8 cellular contexts compared by ENCODE assay signal in the genomic region with DNA sequence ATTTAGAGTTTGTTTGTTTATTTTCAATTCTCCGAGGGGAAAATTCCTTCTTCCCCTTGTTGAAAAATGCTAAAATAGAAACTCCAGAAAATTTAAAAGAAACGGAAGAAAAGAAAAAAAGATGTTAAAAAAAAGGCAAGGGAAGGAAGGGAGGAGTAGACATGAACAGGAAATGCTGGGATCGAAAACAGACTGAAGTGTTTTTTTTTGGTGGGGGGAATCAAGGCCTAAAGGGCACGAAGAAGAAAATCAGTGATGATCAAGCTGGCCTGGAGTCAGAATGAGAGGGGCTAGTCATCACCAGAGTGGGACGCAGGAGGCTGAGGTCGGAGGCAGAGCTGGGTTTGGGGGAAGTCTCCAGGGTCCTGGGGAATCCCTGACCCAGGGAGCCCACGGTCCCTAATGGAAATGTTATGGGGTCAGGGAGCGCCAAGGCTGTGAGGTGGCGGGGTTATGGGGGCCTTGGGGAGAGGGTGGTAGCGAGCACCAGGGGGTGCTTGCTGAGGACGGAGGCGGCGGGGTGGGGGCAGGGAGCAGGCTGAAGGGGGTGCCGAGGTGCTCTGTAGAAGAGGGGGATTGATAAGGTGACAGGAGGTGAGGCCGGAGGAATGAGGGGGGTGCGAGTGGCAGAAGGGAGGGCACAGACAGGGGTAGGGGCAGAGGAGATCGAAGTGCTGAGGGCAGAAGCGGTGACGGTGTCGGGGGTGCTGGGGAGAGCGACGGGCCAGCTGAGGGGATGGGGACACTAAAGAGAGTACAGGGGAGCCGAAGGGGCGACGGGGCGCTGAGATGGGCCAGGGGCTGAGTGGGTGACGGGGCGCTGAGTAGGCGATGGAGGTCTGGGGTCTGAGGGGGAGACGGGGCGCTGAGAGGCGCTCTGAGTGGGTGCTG. TPM values are rescaled to one million over a fixed set of nuclear protein-coding genes. Genes with fewer than 3 reads are reported as not detected.
DNase-seq lines count a peak whose midpoint lies in the region; ATAC-seq and TF ChIP-seq lines count a peak whose summit lies in the region.

No MANE protein-coding gene starts in this region.

- H3K36me3 ChIP-seq in cardiac muscle cell, result peaks cover 41% of the 10 kb centered on the region
- peaks cover 27% of the 10 kb centered on the region for H3K36me3 ChIP-seq in rectal smooth muscle tissue (ENCODE audit: control insufficient read depth, insufficient read depth, low read length)

- H3K4me1 ChIP-seq in cardiac muscle cell (ENCODE audit: low read depth) (peaks cover 21% of the 10 kb centered on the region), rectal smooth muscle tissue (ENCODE audit: control insufficient read depth, insufficient read depth, low read length) (peaks cover 16% of the 10 kb centered on the region)

- peaks cover 67% of the 10 kb centered on the region for H3K4me1 Mint-ChIP-seq in CD4-positive, alpha-beta T cell (ENCODE audit: low read depth)

- peaks cover 90% of the 10 kb centered on the region for H3K36me3 Mint-ChIP-seq in CD4-positive, alpha-beta T cell (ENCODE audit: low read depth)

- H3K27ac Mint-ChIP-seq in CD4-positive, alpha-beta T cell, result peak overlapping the region; percentile 93

- peak in 9 of 10 experiments; percentile 6 to 53 (median 13) for DNase-seq in CD4-positive, alpha-beta T cell
- DNase-seq in NCI-H2171 (lab: John Stamatoyannopoulos, UW) (peak; percentile 30), cardiac muscle cell (ENCODE audit: low read depth in 1 of 2, low spot score in 1 of 2) (no peak), putamen (ENCODE audit: low spot score) (no peak)
- peak; percentile 49 for DNase-seq in activated T-helper 9 cell treated with anti-CD3 and anti-CD28 coated beads, Interleukin-2, amount 50 U/mL, for 16 hours (ENCODE audit: low read depth)

- H3K4me3 Mint-ChIP-seq in CD4-positive, alpha-beta T cell, result peak overlapping the region; percentile 89

- intact Hi-C loops in CD4-positive, alpha-beta T cell (cut with DNase I, micrococcal nuclease), result no loop called here

- ATAC-seq in CD4-positive, alpha-beta T cell (ENCODE audit: poor library complexity), result no peak
- no peak for ATAC-seq in HG02973 (IDR thresholded peaks at IDR 0.05; ENCODE audit: unreplicated experiment)
- ATAC-seq in GM19035 (IDR thresholded peaks at IDR 0.05; ENCODE audit: unreplicated experiment), result no peak

- peak overlapping the region; percentile 87 for H3K9ac ChIP-seq in rectal smooth muscle tissue (ENCODE audit: low read length)

- POLR2A ChIA-PET in CD4-positive, alpha-beta T cell (lab: Charles Lee), result interaction anchor here (0.6 to 2.7 kb wide), 14 partner anchors 8 to 536 kb away, joined by 3 to 18 read pairs (median 3); a partner anchor contains a TSS

- CTCF ChIA-PET in CD4-positive, alpha-beta T cell (lab: Charles Lee), result interaction anchor here (1.2 kb wide), 2 partner anchors 31 to 60 kb away, joined by 5 read pairs; no protein-coding TSS in a partner anchor

- peak overlapping the region; percentile 95 for H3K27ac ChIP-seq in CD4-positive, alpha-beta T cell (ENCODE audit: low read depth, low read length)
- H3K27ac ChIP-seq in cardiac muscle cell (peak overlapping the region; percentile 94), rectal smooth muscle tissue (ENCODE audit: low read depth, low read length) (peak overlapping the region; percentile 91)

- H3K27me3 Mint-ChIP-seq in CD4-positive, alpha-beta T cell, result peaks cover 4% of the 10 kb centered on the region

- H3K9me3 Mint-ChIP-seq in CD4-positive, alpha-beta T cell, result peaks cover 10% of the 10 kb centered on the region

- H3K9me3 ChIP-seq in CD4-positive, alpha-beta T cell (ENCODE audit: control insufficient read depth, low read length), result peaks cover 26% of the 10 kb centered on the region
- no peaks in the 10 kb centered on the region for H3K9me3 ChIP-seq in cardiac muscle cell (ENCODE audit: low read depth)

- TF ChIP-seq CTCF in CD4-positive, alpha-beta T cell (IDR thresholded peaks at IDR 0.05), result no peak
- TF ChIP-seq CTCF in cardiac muscle cell (IDR thresholded peaks at IDR 0.05; ENCODE audit: low read depth, low read length), result no peak

- H3K27me3 ChIP-seq in CD4-positive, alpha-beta T cell (ENCODE audit: control insufficient read depth, insufficient read depth, low read length), result no peaks in the 10 kb centered on the region
- H3K27me3 ChIP-seq in cardiac muscle cell (no peaks in the 10 kb centered on the region), rectal smooth muscle tissue (ENCODE audit: control insufficient read depth, insufficient read depth, low read length) (no peaks in the 10 kb centered on the region)

- H3K4me3 ChIP-seq in cardiac muscle cell (peak overlapping the region; percentile 52), rectal smooth muscle tissue (ENCODE audit: low read length) (peak overlapping the region; percentile 99)

RNA-seq across cellular contexts. Expression of a gene that starts 0.7 kb away (rescaled TPM):
- 10 to 100 TPM; 50.6 to 51.6 TPM for total RNA-seq in CD4-positive, alpha-beta T cell
- 5.9 and 8.2 TPM in 2 replicates for total RNA-seq in cardiac muscle cell
- polyA plus RNA-seq in cardiac muscle cell, result 5.0 and 6.2 TPM in 2 replicates

RNA-seq across cellular contexts. Expression of a gene that starts 57.9 kb away (rescaled TPM):
- 100 to 1,000 TPM; 116 to 126 TPM for total RNA-seq in CD4-positive, alpha-beta T cell
- 19.4 and 25.3 TPM in 2 replicates for total RNA-seq in cardiac muscle cell
- 27.8 and 35.5 TPM in 2 replicates for polyA plus RNA-seq in cardiac muscle cell

Comparison
In these comparisons a context has a peak if more than half of its experiments do, and no peak if none do; other contexts are left out.
1. DNase-seq: peak in CD4-positive, alpha-beta T cell (9 of 10), NCI-H2171 (single experiment) and activated T-helper 9 cell treated with anti-CD3 and anti-CD28 coated beads, Interleukin-2, amount 50 U/mL, for 16 hours (single experiment); none in cardiac muscle cell (0 of 2) and putamen (single experiment).
2. Peak in every context shown above with its lines, with median percentiles within 50 percentile points of each other: H3K27ac ChIP-seq.